In the genomic region with DNA sequence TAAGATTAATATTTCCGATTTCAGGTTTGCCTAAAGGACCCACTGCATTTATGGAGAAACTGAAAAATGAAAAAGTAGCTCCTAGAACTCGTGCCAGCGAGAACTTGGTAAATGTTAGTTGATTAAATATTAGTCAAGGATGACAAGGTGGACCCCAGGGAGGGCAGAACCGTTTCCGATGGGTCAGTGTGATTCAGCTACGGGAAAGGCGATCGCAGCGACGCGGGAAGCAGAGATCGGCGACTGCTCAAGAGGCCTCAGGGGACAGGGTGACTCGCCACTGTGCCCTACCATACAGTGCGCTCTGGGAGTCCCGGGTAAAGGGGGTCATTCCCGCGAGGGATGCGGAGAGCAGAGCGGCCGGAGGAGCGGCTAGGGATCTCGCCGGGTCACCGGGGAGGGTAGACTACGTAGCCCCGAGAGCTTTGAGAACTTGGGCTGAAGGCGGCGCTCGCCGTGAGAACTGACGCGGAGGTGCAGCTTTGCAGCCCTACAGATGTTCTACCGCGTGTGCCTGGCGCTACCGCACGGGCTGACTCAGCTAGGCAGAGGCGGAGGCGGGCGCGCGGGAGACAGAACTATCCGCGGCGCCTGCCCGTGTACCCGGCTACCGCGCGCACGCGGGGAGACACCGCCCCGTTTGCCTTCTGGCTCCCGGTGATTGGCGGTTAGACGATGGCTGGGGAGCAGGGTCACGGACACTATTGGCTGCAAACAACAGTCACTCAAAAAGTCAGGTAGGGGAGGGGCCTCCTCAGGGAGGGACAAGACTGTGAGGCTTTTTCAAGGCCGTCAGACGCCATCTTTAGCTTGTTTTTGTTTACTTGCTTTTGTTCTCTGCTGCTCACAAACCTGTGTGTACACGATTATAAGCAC, we compare ENCODE assay signal across 8 cellular contexts. TPM values are rescaled to one million over a fixed set of nuclear protein-coding genes. Genes with fewer than 3 reads are reported as not detected.
DNase-seq lines count a peak whose midpoint lies in the region; ATAC-seq and TF ChIP-seq lines count a peak whose summit lies in the region.

No MANE protein-coding gene starts in this region.

- H3K9me2 ChIP-seq in OCI-LY7 (ENCODE audit: insufficient read depth, low read length) = no peaks in the 10 kb centered on the region

- BruUV-seq in OCI-LY7 (replicated peaks; lab: Mats Ljungman, UMichigan) = no TSS peak

- H3K4me2 ChIP-seq in OCI-LY7 (ENCODE audit: low read length) = peak overlapping the region; percentile 100

- CTCF ChIA-PET in OCI-LY7 (lab: Charles Lee; ENCODE audit: unreplicated experiment) = interaction anchor here (0.6 to 2.2 kb wide), 9 partner anchors 9 to 417 kb away, joined by 3 to 16 read pairs (median 4); partner anchors contain the start of genes OXA1L and RBM23

- intact Hi-C loops in OCI-LY7 (cut with micrococcal nuclease; ENCODE audit: unreplicated experiment) = loop anchor here (1.0 to 5.0 kb wide), 6 partner anchors 29 to 449 kb away; partner anchors contain the start of genes LRP10, PPP1R3E and PRMT5

- H3K79me2 ChIP-seq in OCI-LY7 (ENCODE audit: insufficient read depth, low read depth, low read length) = peaks cover 32% of the 10 kb centered on the region; the same call in 1 of the 2 replicates

- POLR2A ChIA-PET in OCI-LY7 (lab: Charles Lee) = interaction anchor here (0.6 to 3.6 kb wide), 26 partner anchors 8 to 1619 kb away, joined by 3 to 41 read pairs (median 5); partner anchors contain the start of genes ACIN1, C14orf119, HAUS4 and OXA1L

- peak overlapping the region; percentile 98 to 99 for H3K9ac ChIP-seq in mucosa of rectum (ENCODE audit: low read depth in 1 of 2, low read length in 2 of 2)

- no peaks in the 10 kb centered on the region for H4K20me1 ChIP-seq in OCI-LY7 (ENCODE audit: insufficient read depth, low read length)

- DNase-seq in DMS114 treated with DMSO at 0.1 percent for 48 hours (lab: John Stamatoyannopoulos, UW; ENCODE audit: unreplicated experiment) (peak; percentile 96), HuH-7.5 (ENCODE audit: low spot score) (peak; percentile 98), OCI-LY7 (ENCODE audit: low spot score) (peak; percentile 98), activated T-cell treated with anti-CD3 and anti-CD28 coated beads for 48 hours (ENCODE audit: low read depth) (peak; percentile 96), epithelial cell of proximal tubule (ENCODE audit: low read depth) (peak; percentile 75)
- DNase-seq in stimulated activated CD8-positive, alpha-beta memory T cell treated with anti-CD3 and anti-CD28 coated beads, Interleukin-4, amount 100 ng/mL, for 48 hours = peak; percentile 95

- H3K4me3 ChIP-seq in OCI-LY7 (ENCODE audit: low read depth, low read length, poor library complexity, severe bottlenecking) (peak overlapping the region; percentile 80), epithelial cell of proximal tubule (ENCODE audit: low read depth, low read length) (peak overlapping the region; percentile 84), mucosa of rectum (ENCODE audit: low read length in 2 of 2) (peak overlapping the region; percentile 94 to 99)

- peak; percentile 90 for ATAC-seq in GM21526 (IDR thresholded peaks at IDR 0.05; ENCODE audit: low FRiP score, unreplicated experiment)

- no peaks in the 10 kb centered on the region for H3K27me3 ChIP-seq in mucosa of rectum (ENCODE audit: control insufficient read depth in 2 of 2, insufficient read depth in 2 of 2, low read length in 2 of 2)

- peak overlapping the region; percentile 82 for H3K27ac ChIP-seq in OCI-LY7 (ENCODE audit: low read depth, low read length, poor library complexity, severe bottlenecking)
- peak overlapping the region; percentile 96 to 98 for H3K27ac ChIP-seq in mucosa of rectum (ENCODE audit: low read depth in 2 of 2, low read length in 2 of 2)

- H3K4me1 ChIP-seq in OCI-LY7 (ENCODE audit: insufficient read depth, low read length, poor library complexity, severe bottlenecking) = peaks cover 44% of the 10 kb centered on the region
- H3K4me1 ChIP-seq in mucosa of rectum (ENCODE audit: control insufficient read depth in 2 of 2, insufficient read depth in 2 of 2, low read length in 2 of 2) = peaks cover 17 to 25% of the 10 kb centered on the region in 2 donors

- peak overlapping the region; percentile 90 for H2AFZ ChIP-seq in OCI-LY7 (ENCODE audit: low read length)

- H3K9me3 ChIP-seq in OCI-LY7 (ENCODE audit: low read length) (no peaks in the 10 kb centered on the region), mucosa of rectum (ENCODE audit: control insufficient read depth in 2 of 2, low read length in 2 of 2) (no peaks in the 10 kb centered on the region)

- peak; percentile 47 for TF ChIP-seq CTCF in OCI-LY7 (conservative IDR thresholded peaks at IDR 0.05; ENCODE audit: low read length)
- peak; percentile 18 for TF ChIP-seq CTCF in epithelial cell of proximal tubule (conservative IDR thresholded peaks at IDR 0.05; ENCODE audit: low read depth, low read length)

- H3K36me3 ChIP-seq in OCI-LY7 (ENCODE audit: insufficient read depth, low read length) = no peaks in the 10 kb centered on the region
- H3K36me3 ChIP-seq in mucosa of rectum (ENCODE audit: control insufficient read depth in 2 of 2, insufficient read depth in 2 of 2, low read length in 2 of 2) = no peaks in the 10 kb centered on the region

RNA-seq across cellular contexts. Expression of gene C14orf93, which starts 3.2 kb away (rescaled TPM):
- 13.8 and 17.9 TPM in 2 replicates for total RNA-seq in OCI-LY7 (2014; rRNA removed; shearing (Covaris generic))
- total RNA-seq in OCI-LY7 (2022) (15.2 and 17.4 TPM in 2 replicates), epithelial cell of proximal tubule (6.0 and 9.4 TPM in 2 replicates)

RNA-seq across cellular contexts. Expression of gene AJUBA, which starts 24.4 kb away (rescaled TPM):
- total RNA-seq in OCI-LY7 (2014; rRNA removed; shearing (Covaris generic)) = 0.13 and 0.22 TPM in 2 replicates
- total RNA-seq in OCI-LY7 (2022) = 0.37 and 0.88 TPM in 2 replicates
- total RNA-seq in epithelial cell of proximal tubule = 63.2 and 105 TPM in 2 replicates

RNA-seq across cellular contexts. Expression of gene PSMB5, which starts 27.9 kb away (rescaled TPM):
- 111 and 133 TPM in 2 replicates for total RNA-seq in OCI-LY7 (2014; rRNA removed; shearing (Covaris generic))
- total RNA-seq in OCI-LY7 (2022) (85.5 and 122 TPM in 2 replicates), epithelial cell of proximal tubule (388 and 413 TPM in 2 replicates)

RNA-seq across cellular contexts. Expression of gene PSMB11, which starts 35.2 kb away (rescaled TPM):
- total RNA-seq in OCI-LY7 (2014; rRNA removed; shearing (Covaris generic)) = not detected in 2 replicates
- not detected in 2 replicates for total RNA-seq in OCI-LY7 (2022)
- not detected in 2 replicates for total RNA-seq in epithelial cell of proximal tubule

RNA-seq across cellular contexts. Expression of gene HAUS4, which starts 49.9 kb away (rescaled TPM):
- total RNA-seq in OCI-LY7 (2014; rRNA removed; shearing (Covaris generic)) = 105 and 126 TPM in 2 replicates
- 96.7 and 103 TPM in 2 replicates for total RNA-seq in OCI-LY7 (2022)
- 40.0 and 70.5 TPM in 2 replicates for total RNA-seq in epithelial cell of proximal tubule

Comparison
In these comparisons a context has a peak if more than half of its experiments do, and no peak if none do; other contexts are left out.
1. Peak in every context shown above with its lines: DNase-seq, ATAC-seq, H3K4me3 ChIP-seq and H3K27ac ChIP-seq.
2. RNA of gene AJUBA, which starts 24.4 kb away (total RNA-seq): 63.2 to 105 TPM in epithelial cell of proximal tubule; 0.13 to 0.88 TPM in OCI-LY7; every median in the first group is over 10 times any median in the second.